ENCODE assay signal across 37 cellular contexts in genomic region chr1:205465392-205465791, GRCh38. TPM values are rescaled to one million over a fixed set of nuclear protein-coding genes. Genes with fewer than 3 reads are reported as not detected.
"Had no signal": no experiment of that assay in that cellular context is flagged by ENCODE, and none has a peak within 500 bp of the region (broad histone marks: within the 10 kb centered on the region; RNA-seq: fewer than 3 reads in every experiment).

No MANE protein-coding gene starts in this region.

- H3K4me1 Mint-ChIP-seq: activated B cell treated with CpG ODN at 0.5 μM for 24 hours; activated CD4-positive, alpha-beta T cell treated with anti-CD3 and anti-CD28 coated beads, Interleukin-2, amount 10 ng/mL, durations not matched to agents 24 days and 14 days; activated naive CD8-positive, alpha-beta T cell treated with anti-CD3 and anti-CD28 coated beads for 36 hours; activated T-helper 17 cell treated with anti-CD3 and anti-CD28 coated beads, Interleukin-2, amount 50 U/mL, for 72 hours had no signal

- H3K36me3 ChIP-seq: adrenal gland, brain microvascular endothelial cell, breast epithelium had no signal

- H3K27ac ChIP-seq: adrenal gland, body of pancreas, brain microvascular endothelial cell, breast epithelium, VCaP had no signal

- H3K4me3 ChIP-seq: adrenal gland, body of pancreas, breast epithelium had no signal

- H3K9me3 ChIP-seq: adrenal gland, body of pancreas, breast epithelium had no signal

- H3K4me1 ChIP-seq: adrenal gland, breast epithelium had no signal

- H3K27ac Mint-ChIP-seq: activated B cell treated with CpG ODN at 0.5 μM for 24 hours; activated CD4-positive, alpha-beta memory T cell treated with anti-CD3 and anti-CD28 coated beads for 36 hours; activated CD4-positive, alpha-beta T cell treated with anti-CD3 and anti-CD28 coated beads, Interleukin-2, amount 10 ng/mL, durations not matched to agents 24 days and 14 days; activated CD8-positive, alpha-beta T cell treated with anti-CD3 and anti-CD28 coated beads for 36 hours; activated naive CD4-positive, alpha-beta T cell treated with anti-CD3 and anti-CD28 coated beads for 36 hours; activated naive CD4-positive, alpha-beta T cell treated with anti-CD3 and anti-CD28 coated beads, Interleukin-2, amount 50 U/mL, for 72 hours; activated naive CD8-positive, alpha-beta T cell treated with anti-CD3 and anti-CD28 coated beads for 36 hours; activated T-cell treated with anti-CD3 and anti-CD28 coated beads, Interleukin-2, amount 50 U/mL, for 72 hours; activated T-helper 1 cell treated with anti-CD3 and anti-CD28 coated beads, Interleukin-12 subunit alpha, Interleukin-12 subunit beta, Interleukin-2, Interleukin-4 antibody, amounts not matched to agents 30 ng/mL and 10 ng/mL and 1 ng/mL, durations not matched to agents 14 hours and 24 hours and 36 hours; activated T-helper 17 cell treated with anti-CD3 and anti-CD28 coated beads, Interleukin-2, amount 50 U/mL, for 72 hours; T-helper 17 cell; T-helper 2 cell treated with Interferon-gamma antibody and Interleukin-4, amounts not matched to agents 5 μg/mL and 100 μg/mL, for 36 hours had no signal

- H3K4me3 Mint-ChIP-seq: activated B cell treated with CpG ODN at 0.5 μM for 24 hours; activated CD4-positive, alpha-beta memory T cell treated with anti-CD3 and anti-CD28 coated beads for 36 hours; activated CD4-positive, alpha-beta T cell treated with anti-CD3 and anti-CD28 coated beads, Interleukin-2, amount 10 ng/mL, durations not matched to agents 24 days and 14 days; activated CD8-positive, alpha-beta T cell treated with anti-CD3 and anti-CD28 coated beads for 36 hours; activated naive CD4-positive, alpha-beta T cell treated with anti-CD3 and anti-CD28 coated beads for 36 hours; activated naive CD8-positive, alpha-beta T cell treated with anti-CD3 and anti-CD28 coated beads for 36 hours; activated T-cell treated with anti-CD3 and anti-CD28 coated beads, Interleukin-2, amount 50 U/mL, for 4 hours; activated T-cell treated with anti-CD3 and anti-CD28 coated beads, Interleukin-2, amount 50 U/mL, for 72 hours; activated T-helper 1 cell treated with anti-CD3 and anti-CD28 coated beads, Interleukin-12 subunit alpha, Interleukin-12 subunit beta, Interleukin-2, Interleukin-4 antibody, amounts not matched to agents 30 ng/mL and 10 ng/mL and 1 ng/mL, durations not matched to agents 14 hours and 24 hours and 36 hours; activated T-helper 17 cell treated with anti-CD3 and anti-CD28 coated beads, Interleukin-2, amount 50 U/mL, for 72 hours; T-helper 17 cell; T-helper 2 cell treated with Interferon-gamma antibody and Interleukin-4, amounts not matched to agents 5 μg/mL and 100 μg/mL, for 36 hours had no signal

- H3K27me3 ChIP-seq: body of pancreas, breast epithelium had no signal

- ATAC-seq: activated CD8-positive, alpha-beta T cell treated with anti-CD3 and anti-CD28 coated beads for 36 hours; activated naive CD4-positive, alpha-beta T cell treated with anti-CD3 and anti-CD28 coated beads, Interleukin-2, amount 50 U/mL, for 72 hours; activated T-cell treated with anti-CD3 and anti-CD28 coated beads, Interleukin-2, amount 50 U/mL, for 4 hours; activated T-cell treated with anti-CD3 and anti-CD28 coated beads, Interleukin-2, amount 50 U/mL, for 72 hours; activated T-helper 17 cell treated with anti-CD3 and anti-CD28 coated beads, Interleukin-2, amount 50 U/mL, for 72 hours; body of pancreas; T-helper 17 cell had no signal

- FAIRE-seq: astrocyte, colon, TTC549 had no signal

- DNase-seq: activated B cell treated with CpG ODN at 0.5 μM for 24 hours; activated CD4-positive, alpha-beta memory T cell treated with anti-CD3 and anti-CD28 coated beads for 36 hours; activated CD4-positive, alpha-beta T cell treated with anti-CD3 and anti-CD28 coated beads for 4 hours; activated CD4-positive, alpha-beta T cell treated with anti-CD3 and anti-CD28 coated beads, Interleukin-2, amount 10 ng/mL, durations not matched to agents 24 days and 14 days; activated CD4-positive, alpha-beta T cell treated with anti-CD3 and anti-CD28 coated beads, Interleukin-2, amount 50 U/mL, for 1 hour; activated CD4-positive, alpha-beta T cell treated with anti-CD3 and anti-CD28 coated beads, Interleukin-2, amount 50 U/mL, for 4 hours; activated CD4-positive, CD25-positive, alpha-beta regulatory T cell treated with anti-CD3 and anti-CD28 coated beads, Interleukin-2, amount 50 U/mL, for 72 hours; activated CD8-positive, alpha-beta memory T cell treated with anti-CD3 and anti-CD28 coated beads, Interleukin-2, amount 50 U/mL, for 4 hours; activated CD8-positive, alpha-beta T cell treated with anti-CD3 and anti-CD28 coated beads for 36 hours; activated effector memory CD4-positive, alpha-beta T cell treated with anti-CD3 and anti-CD28 coated beads, Interleukin-2, amount 50 U/mL, for 16 hours; activated gamma-delta T cell treated with Interleukin-2 at 50 U/mL for 16 hours; activated naive CD4-positive, alpha-beta T cell; activated naive CD4-positive, alpha-beta T cell treated with anti-CD3 and anti-CD28 coated beads for 36 hours; activated naive CD4-positive, alpha-beta T cell treated with anti-CD3 and anti-CD28 coated beads, Interleukin-2, amount 50 U/mL, for 16 hours; activated naive CD8-positive, alpha-beta T cell treated with anti-CD3 and anti-CD28 coated beads for 36 hours; activated T-cell treated with anti-CD3 and anti-CD28 coated beads for 4 hours; activated T-cell treated with anti-CD3 and anti-CD28 coated beads, Interleukin-2, amount 50 U/mL, for 1 hour; activated T-cell treated with anti-CD3 and anti-CD28 coated beads, Interleukin-2, amount 50 U/mL, for 4 hours; activated T-cell treated with anti-CD3 and anti-CD28 coated beads, Interleukin-2, amount 50 U/mL, for 72 hours; adrenal gland; amniotic stem cell; aorta; body of pancreas; brain microvascular endothelial cell; central memory CD4-positive, alpha-beta T cell; T-helper 17 cell; T-helper 9 cell had no signal

- H3K9me3 Mint-ChIP-seq: activated B cell treated with CpG ODN at 0.5 μM for 24 hours; activated CD4-positive, alpha-beta memory T cell treated with anti-CD3 and anti-CD28 coated beads for 36 hours; activated CD4-positive, alpha-beta T cell treated with anti-CD3 and anti-CD28 coated beads, Interleukin-2, amount 10 ng/mL, durations not matched to agents 24 days and 14 days; activated CD8-positive, alpha-beta T cell treated with anti-CD3 and anti-CD28 coated beads for 36 hours; activated naive CD4-positive, alpha-beta T cell treated with anti-CD3 and anti-CD28 coated beads for 36 hours; activated naive CD4-positive, alpha-beta T cell treated with anti-CD3 and anti-CD28 coated beads, Interleukin-2, amount 50 U/mL, for 72 hours; activated naive CD8-positive, alpha-beta T cell treated with anti-CD3 and anti-CD28 coated beads for 36 hours; activated T-cell treated with anti-CD3 and anti-CD28 coated beads, Interleukin-2, amount 50 U/mL, for 4 hours; activated T-cell treated with anti-CD3 and anti-CD28 coated beads, Interleukin-2, amount 50 U/mL, for 72 hours; activated T-helper 1 cell treated with anti-CD3 and anti-CD28 coated beads, Interleukin-12 subunit alpha, Interleukin-12 subunit beta, Interleukin-2, Interleukin-4 antibody, amounts not matched to agents 30 ng/mL and 10 ng/mL and 1 ng/mL, durations not matched to agents 14 hours and 24 hours and 36 hours; activated T-helper 17 cell treated with anti-CD3 and anti-CD28 coated beads, Interleukin-2, amount 50 U/mL, for 72 hours; T-helper 2 cell treated with Interferon-gamma antibody and Interleukin-4, amounts not matched to agents 5 μg/mL and 100 μg/mL, for 36 hours had no signal

RNA-seq across cellular contexts. Expression of gene BLACAT1, which starts 9.5 kb away (rescaled TPM):
- total RNA-seq: adrenal gland, cardiac septum had no signal
- polyA plus RNA-seq: aorta had no signal

RNA-seq across cellular contexts. Expression of gene LEMD1, which starts 43.5 kb away (rescaled TPM):
- total RNA-seq: activated B cell treated with CpG ODN at 0.5 μM for 24 hours; activated T-helper 1 cell treated with anti-CD3 and anti-CD28 coated beads, Interleukin-12 subunit alpha, Interleukin-12 subunit beta, Interleukin-2, Interleukin-4 antibody, amounts not matched to agents 30 ng/mL and 10 ng/mL and 1 ng/mL, durations not matched to agents 14 hours and 24 hours and 36 hours; adrenal gland; aorta; body of pancreas; cardiac septum; T-helper 17 cell had no signal
- polyA plus RNA-seq: aorta had no signal
